23 cellular contexts compared by ENCODE assay signal in genomic region chr9:22308177-22308576, GRCh38.
DNase-seq lines count a peak whose midpoint lies in the region; ATAC-seq and TF ChIP-seq lines count a peak whose summit lies in the region.
"Had no signal": no experiment of that assay in that cellular context is flagged by ENCODE, and none has a peak within 500 bp of the region (broad histone marks: within the 10 kb centered on the region; RNA-seq: fewer than 3 reads in every experiment).

No MANE protein-coding gene starts in this region.

- H3K9me3 Mint-ChIP-seq in glutamatergic neuron (ENCODE audit: unreplicated experiment), result no peaks in the 10 kb centered on the region
- H3K9me3 Mint-ChIP-seq: activated naive CD4-positive, alpha-beta T cell treated with anti-CD3 and anti-CD28 coated beads, Interleukin-2, amount 50 U/mL, for 72 hours; stimulated activated naive CD8-positive, alpha-beta T cell treated with anti-CD3 and anti-CD28 coated beads, Interleukin-15, amount 100 ng/mL, for 72 hours; T-helper 1 cell treated with Interleukin-12 subunit alpha and Interleukin-12 subunit beta and Interleukin-4 antibody, amounts not matched to agents 30 μg/mL and 1 μg/mL, for 36 hours had no signal

- TF ChIP-seq POLR2A in gastroesophageal sphincter (IDR thresholded peaks at IDR 0.05), result no peak

- H3K27me3 Mint-ChIP-seq in glutamatergic neuron (ENCODE audit: unreplicated experiment), result peaks cover 2% of the 10 kb centered on the region

- H3K4ac ChIP-seq in mesenchymal stem cell (ENCODE audit: low read depth in 1 of 2, low read length in 2 of 2), result no peak overlapping the region

- no peak overlapping the region for H3K23ac ChIP-seq in mesenchymal stem cell (ENCODE audit: low read length in 2 of 2)

- no peak overlapping the region for H2BK120ac ChIP-seq in mesenchymal stem cell (ENCODE audit: low read depth, low read length)

- H3K4me1 Mint-ChIP-seq in glutamatergic neuron (ENCODE audit: low read depth, unreplicated experiment), result peaks cover 8% of the 10 kb centered on the region
- H3K4me1 Mint-ChIP-seq: CD4-positive, alpha-beta memory T cell; stimulated activated naive CD8-positive, alpha-beta T cell treated with anti-CD3 and anti-CD28 coated beads, Interleukin-15, amount 100 ng/mL, for 72 hours had no signal

- no peak overlapping the region for H2AFZ ChIP-seq in mesenchymal stem cell (ENCODE audit: low read depth, low read length)

- H3K4me2 ChIP-seq in mesenchymal stem cell (ENCODE audit: low read length, poor library complexity, severe bottlenecking), result no peak overlapping the region

- no peak overlapping the region for H4K91ac ChIP-seq in mesenchymal stem cell (ENCODE audit: low read length)

- no peak overlapping the region for H2AK5ac ChIP-seq in mesenchymal stem cell (ENCODE audit: low read length, severe bottlenecking)

- no peak overlapping the region for H2BK15ac ChIP-seq in mesenchymal stem cell (ENCODE audit: low read depth, poor library complexity, severe bottlenecking)

- no peak overlapping the region for H2BK5ac ChIP-seq in mesenchymal stem cell (ENCODE audit: low read depth, low read length, poor library complexity, severe bottlenecking)

- no peak for ATAC-seq in gastroesophageal sphincter
- ATAC-seq: activated CD8-positive, alpha-beta T cell treated with anti-CD3 and anti-CD28 coated beads, Interleukin-2, amount 10 ng/mL, durations not matched to agents 7 days and 5 days; activated naive CD4-positive, alpha-beta T cell treated with anti-CD3 and anti-CD28 coated beads, Interleukin-2, amount 50 U/mL, for 72 hours; K562; left cardiac atrium; sciatic nerve; stimulated activated naive CD8-positive, alpha-beta T cell treated with anti-CD3 and anti-CD28 coated beads, Interleukin-15, amount 100 ng/mL, for 72 hours had no signal

- peak; percentile 0 for DNase-seq in NCI-H82 (lab: John Stamatoyannopoulos, UW)
- no peak for DNase-seq in NCI-H82 treated with DMSO at 0.1 percent for 48 hours (lab: John Stamatoyannopoulos, UW; ENCODE audit: unreplicated experiment)
- peak; percentile 8 for DNase-seq in NCI-H748 (lab: John Stamatoyannopoulos, UW; ENCODE audit: unreplicated experiment)
- no peak for DNase-seq in glutamatergic neuron
- DNase-seq in inferior parietal cortex (ENCODE audit: extremely low spot score), result no peak
- DNase-seq in NCI-H2227 (lab: John Stamatoyannopoulos, UW; ENCODE audit: unreplicated experiment), result no peak
- no peak for DNase-seq in mesenchymal stem cell
- DNase-seq: activated CD8-positive, alpha-beta T cell treated with anti-CD3 and anti-CD28 coated beads, Interleukin-2, amount 10 ng/mL, durations not matched to agents 7 days and 5 days; activated T-cell treated with anti-CD3 and anti-CD28 coated beads, Interleukin-2, amount 50 U/mL, for 48 hours; CD4-positive, alpha-beta memory T cell; hypothalamus; left cardiac atrium; NCI-H1105 treated with DMSO at 0.1 percent for 48 hours; NCI-H510A; stimulated activated CD4-positive, alpha-beta T cell treated with anti-CD3 and anti-CD28 coated beads, Interleukin-1b, Interleukin-23, amount 100 ng/mL, for 48 hours; stimulated activated naive CD8-positive, alpha-beta T cell treated with anti-CD3 and anti-CD28 coated beads, Interleukin-15, amount 100 ng/mL, for 72 hours; upper lobe of left lung had no signal

- peak; percentile 21 for TF ChIP-seq CTCF in glutamatergic neuron (IDR thresholded peaks at IDR 0.05; ENCODE audit: partially characterized antibody, unreplicated experiment)
- TF ChIP-seq CTCF in gastroesophageal sphincter (IDR thresholded peaks at IDR 0.05), result no peak

- no peak overlapping the region for H3K4me3 Mint-ChIP-seq in glutamatergic neuron (ENCODE audit: unreplicated experiment)
- H3K4me3 Mint-ChIP-seq: activated CD8-positive, alpha-beta T cell treated with anti-CD3 and anti-CD28 coated beads, Interleukin-2, amount 10 ng/mL, durations not matched to agents 7 days and 5 days; CD4-positive, alpha-beta memory T cell; stimulated activated naive CD8-positive, alpha-beta T cell treated with anti-CD3 and anti-CD28 coated beads, Interleukin-15, amount 100 ng/mL, for 72 hours; T-helper 1 cell treated with Interleukin-12 subunit alpha and Interleukin-12 subunit beta and Interleukin-4 antibody, amounts not matched to agents 30 μg/mL and 1 μg/mL, for 36 hours had no signal

- no peak overlapping the region for H3K4me3 ChIP-seq in gastroesophageal sphincter
- no peak overlapping the region for H3K4me3 ChIP-seq in mesenchymal stem cell (ENCODE audit: insufficient read depth in 1 of 2, low read depth in 1 of 2, low read length in 2 of 2)
- H3K4me3 ChIP-seq: K562, SJCRH30, upper lobe of left lung had no signal

- H3K36me3 Mint-ChIP-seq in glutamatergic neuron (ENCODE audit: unreplicated experiment), result peaks cover 10% of the 10 kb centered on the region
- H3K36me3 Mint-ChIP-seq: activated naive CD4-positive, alpha-beta T cell treated with anti-CD3 and anti-CD28 coated beads, Interleukin-2, amount 50 U/mL, for 72 hours; CD4-positive, alpha-beta memory T cell had no signal

- H3K9me3 ChIP-seq in gastroesophageal sphincter (no peaks in the 10 kb centered on the region), mesenchymal stem cell (ENCODE audit: control insufficient read depth, low read length) (no peaks in the 10 kb centered on the region)
- H3K9me3 ChIP-seq: SJCRH30, upper lobe of left lung had no signal

- TF ChIP-seq EP300 in gastroesophageal sphincter (IDR thresholded peaks at IDR 0.05), result no peak

- H3K79me1 ChIP-seq in mesenchymal stem cell (replicated peaks; ENCODE audit: low read length, poor library complexity, severe bottlenecking), result peaks cover 3% of the 10 kb centered on the region

- H3K27ac Mint-ChIP-seq in glutamatergic neuron (ENCODE audit: unreplicated experiment), result no peak overlapping the region
- H3K27ac Mint-ChIP-seq: activated CD8-positive, alpha-beta T cell treated with anti-CD3 and anti-CD28 coated beads, Interleukin-2, amount 10 ng/mL, durations not matched to agents 7 days and 5 days; activated naive CD4-positive, alpha-beta T cell treated with anti-CD3 and anti-CD28 coated beads, Interleukin-2, amount 50 U/mL, for 72 hours; CD4-positive, alpha-beta memory T cell; stimulated activated naive CD8-positive, alpha-beta T cell treated with anti-CD3 and anti-CD28 coated beads, Interleukin-15, amount 100 ng/mL, for 72 hours; T-helper 1 cell treated with Interleukin-12 subunit alpha and Interleukin-12 subunit beta and Interleukin-4 antibody, amounts not matched to agents 30 μg/mL and 1 μg/mL, for 36 hours had no signal

- H3K9ac ChIP-seq in mesenchymal stem cell (ENCODE audit: low read length), result no peak overlapping the region

- H3K14ac ChIP-seq in mesenchymal stem cell (ENCODE audit: low read length in 2 of 2), result no peak overlapping the region

- no peaks in the 10 kb centered on the region for H3K4me1 ChIP-seq in gastroesophageal sphincter
- H3K4me1 ChIP-seq in mesenchymal stem cell (ENCODE audit: control insufficient read depth, insufficient read depth, low read depth, low read length), result peaks cover 2% of the 10 kb centered on the region
- H3K4me1 ChIP-seq: SJCRH30, upper lobe of left lung had no signal

- H3K36me3 ChIP-seq in gastroesophageal sphincter, result no peaks in the 10 kb centered on the region
- H3K36me3 ChIP-seq in mesenchymal stem cell (ENCODE audit: control insufficient read depth in 1 of 2, insufficient read depth in 2 of 2, low read depth in 1 of 2, low read length in 2 of 2), result no peaks in the 10 kb centered on the region
- H3K36me3 ChIP-seq: SJCRH30, upper lobe of left lung had no signal

- H4K8ac ChIP-seq in mesenchymal stem cell (ENCODE audit: low read length), result no peak overlapping the region

- no peak overlapping the region for H3K27ac ChIP-seq in gastroesophageal sphincter
- H3K27ac ChIP-seq in mesenchymal stem cell (ENCODE audit: low read length, poor library complexity, severe bottlenecking), result no peak overlapping the region
- H3K27ac ChIP-seq: SJCRH30, upper lobe of left lung had no signal

- no peak overlapping the region for H2BK12ac ChIP-seq in mesenchymal stem cell (ENCODE audit: low read length in 2 of 2)

- no peak overlapping the region for H3K18ac ChIP-seq in mesenchymal stem cell (ENCODE audit: low read depth in 1 of 2, low read length in 2 of 2)

- H3K27me3 ChIP-seq in gastroesophageal sphincter, result no peaks in the 10 kb centered on the region
- H3K27me3 ChIP-seq in mesenchymal stem cell (ENCODE audit: control insufficient read depth in 1 of 2, insufficient read depth in 1 of 2, low read length in 2 of 2), result peaks cover 0 to 6% of the 10 kb centered on the region in 2 experiments
- H3K27me3 ChIP-seq: SJCRH30, upper lobe of left lung had no signal

Comparison
In these comparisons a context has a peak if more than half of its experiments do, and no peak if none do; other contexts are left out.
1. DNase-seq: peak in NCI-H82 (single experiment) and NCI-H748 (single experiment); none in NCI-H82 treated with DMSO at 0.1 percent for 48 hours (single experiment), glutamatergic neuron (single experiment), inferior parietal cortex (single experiment), NCI-H2227 (single experiment) and mesenchymal stem cell (single experiment).